ENCODE assay signal across 15 cellular contexts in genomic region chr2:20108655-20109396, GRCh38. TPM values are rescaled to one million over a fixed set of nuclear protein-coding genes. Genes with fewer than 3 reads are reported as not detected.
DNase-seq lines count a peak whose midpoint lies in the region; FAIRE-seq and TF ChIP-seq lines count a peak whose summit lies in the region.
"Had no signal": no experiment of that assay in that cellular context is flagged by ENCODE, and none has a peak within 500 bp of the region (broad histone marks: within the 10 kb centered on the region; RNA-seq: fewer than 3 reads in every experiment).

No MANE protein-coding gene starts in this region.

- TF ChIP-seq CTCF in fibroblast of pulmonary artery (IDR thresholded peaks at IDR 0.05; ENCODE audit: low read length, missing control alignments): no peak
- peak in 1 of 5 experiments; percentile 26 for TF ChIP-seq CTCF in transverse colon (IDR thresholded peaks at IDR 0.05)
- TF ChIP-seq CTCF in stomach (IDR thresholded peaks at IDR 0.05): no peak

- in situ Hi-C loops in transverse colon (cut with MboI; ENCODE audit: low pct_ligation_motif_present in 1 of 4, low pct_unique_long_range_greater_than_20kb in 1 of 4, low sequenced_read_pairs in 3 of 4): no loop called here

- TF ChIP-seq POLR2A in transverse colon (IDR thresholded peaks at IDR 0.05) (no peak), stomach (IDR thresholded peaks at IDR 0.05) (no peak)

- FAIRE-seq in RCC 7860 (lab: Jason Lieb, UNC): no peak

- DNase-seq in NK-92 treated with Interleukin-12 subunit alpha and Interleukin-12 subunit beta, amount 100 ng/mL, for 24 hours (lab: John Stamatoyannopoulos, UW): peak; percentile 2
- DNase-seq in NK-92 (lab: John Stamatoyannopoulos, UW; ENCODE audit: unreplicated experiment) (no peak), RCC 7860 (ENCODE audit: low spot score) (peak; percentile 11), fibroblast of pulmonary artery (ENCODE audit: low read depth) (peak; percentile 41), transverse colon (peak; percentile 28), middle frontal gyrus (ENCODE audit: extremely low spot score, low spot score) (no peak), stomach (no peak)
- no peak for DNase-seq in activated T-cell treated with anti-CD3 and anti-CD28 coated beads, Interleukin-2, amount 50 U/mL, for 48 hours
- DNase-seq: activated naive CD4-positive, alpha-beta T cell treated with anti-CD3 and anti-CD28 coated beads for 36 hours; NCI-H2107; sigmoid colon; stimulated activated naive CD4-positive, alpha-beta T cell had no signal

- WGBS in transverse colon (ENCODE audit: low coverage in 1 of 2), 2 donors: 65% methylated on average over 5 of the region's 5 CpGs; no CpG with 5 or more reads in 1 of the 2 donors
- 59 to 66% (median 64%) methylated on average over 5 of the region's 5 CpGs for WGBS in stomach, 5 donors

- H3K4me1 ChIP-seq in transverse colon: peaks cover 0 to 24% (median 4%) of the 10 kb centered on the region in 4 donors
- peaks cover 0 to 7% (median 4%) of the 10 kb centered on the region in 4 donors for H3K4me1 ChIP-seq in stomach
- H3K4me1 ChIP-seq: neural progenitor cell had no signal

- H3K4me3 ChIP-seq in fibroblast of pulmonary artery (replicated peaks; ENCODE audit: low read depth, low read length) (no peak overlapping the region), transverse colon (no peak overlapping the region), stomach (no peak overlapping the region)
- H3K4me3 ChIP-seq: lung, neural progenitor cell, sigmoid colon had no signal

- H3K27me3 ChIP-seq in transverse colon: no peaks in the 10 kb centered on the region
- peaks cover 0 to 19% (median 0%) of the 10 kb centered on the region in 3 donors for H3K27me3 ChIP-seq in stomach

- H3K36me3 ChIP-seq in transverse colon (no peaks in the 10 kb centered on the region), stomach (no peaks in the 10 kb centered on the region)
- H3K36me3 ChIP-seq: neural progenitor cell, sigmoid colon had no signal

- H3K27ac ChIP-seq in transverse colon: peak overlapping the region; percentile 10 to 70 (median 62)
- no peak overlapping the region for H3K27ac ChIP-seq in stomach
- H3K27ac ChIP-seq: 22Rv1, neural progenitor cell, sigmoid colon had no signal

- TF ChIP-seq EP300 in transverse colon (IDR thresholded peaks at IDR 0.05; ENCODE audit: low read depth) (no peak), stomach (IDR thresholded peaks at IDR 0.05) (no peak)

- H3K9me3 ChIP-seq in transverse colon: no peaks in the 10 kb centered on the region
- H3K9me3 ChIP-seq in stomach: peaks cover 0 to 5% (median 0%) of the 10 kb centered on the region in 4 donors
- H3K9me3 ChIP-seq: sigmoid colon had no signal

- intact Hi-C loops in transverse colon (cut with DNase I; ENCODE audit: low total_unique reads): loop anchor here (10.0 kb wide), 1 partner anchor 116 kb away; the partner anchor contains the start of gene SDC1
- intact Hi-C loops in stomach (cut with DNase I; ENCODE audit: low total_unique reads): no loop called here

RNA-seq across cellular contexts. Expression of gene LAPTM4A, which starts 57.4 kb away (rescaled TPM):
- 100 to 1,000 TPM in 2 of 4 donors, 10 to 100 TPM in 2; 19.3 to 122 (median 75.3) TPM for total RNA-seq in transverse colon
- total RNA-seq in stomach: 100 to 1,000 TPM in 2 of 5 donors, 10 to 100 TPM in 3; 38.5 to 238 (median 79.9) TPM
- 100 to 1,000 TPM in 2 of 3 donors, 10 to 100 TPM in 1; 77.6 to 123 (median 121) TPM for polyA plus RNA-seq in stomach

Comparison
In these comparisons a context has a peak if more than half of its experiments do, and no peak if none do; other contexts are left out.
1. DNase-seq: peak in NK-92 treated with Interleukin-12 subunit alpha and Interleukin-12 subunit beta, amount 100 ng/mL, for 24 hours (single experiment), RCC 7860 (single experiment), fibroblast of pulmonary artery (single experiment) and transverse colon (single experiment); none in NK-92 (single experiment), activated T-cell treated with anti-CD3 and anti-CD28 coated beads, Interleukin-2, amount 50 U/mL, for 48 hours (0 of 2), middle frontal gyrus (single experiment) and stomach (single experiment).
2. H3K27ac ChIP-seq: peak in transverse colon (4 of 4); none in stomach (0 of 5).